Comparison of ENCODE assay signal across 1 cellular context in genomic region chr1:32539584-32540571, GRCh38.
A peak's percentile ranks its signal among the peaks of the same experiment; 100 is the strongest.
TF ChIP-seq lines count a peak whose summit lies in the region.

No MANE protein-coding gene starts in this region.

TF ChIP-seq in K562, 482 proteins besides CTCF, POLR2A, EP300 and RAD21 (continued from another document):
- TF ChIP-seq CXXC5 (CRISPR knock-in tag; IDR thresholded peaks at IDR 0.05) (peak; percentile 49; the same call in 1 of the 2 replicates), SIRT6 (IDR thresholded peaks at IDR 0.05; ENCODE audit: low read depth, low read length) (no peak), PHF8 (IDR thresholded peaks at IDR 0.05; ENCODE audit: borderline replicate concordance, low read length) (peak; percentile 27; the same call in 1 of the 2 replicates), ZFX (CRISPR knock-in tag; IDR thresholded peaks at IDR 0.05) (peak; percentile 35), PURB (CRISPR knock-in tag; IDR thresholded peaks at IDR 0.05; ENCODE audit: low read depth) (no peak), RFX5 (IDR thresholded peaks at IDR 0.05; ENCODE audit: low read depth, low read length) (no peak), RB1 (IDR thresholded peaks at IDR 0.05; ENCODE audit: low read depth) (0 out of 2 replicates have a peak, but pooled peaks have one; percentile 12), GTF2F1 (IDR thresholded peaks at IDR 0.05; ENCODE audit: low read depth, low read length) (no peak), ZBTB1 (CRISPR knock-in tag; IDR thresholded peaks at IDR 0.05; ENCODE audit: borderline replicate concordance, low read depth) (no peak), CTCFL (IDR thresholded peaks at IDR 0.05; ENCODE audit: borderline replicate concordance, insufficient read depth, low read depth, low read length, poor library complexity, severe bottlenecking) (peak; percentile 46), RBBP5 (IDR thresholded peaks at IDR 0.05; ENCODE audit: borderline replicate concordance, insufficient read depth, low read length, poor library complexity, severe bottlenecking) (peak; percentile 26), PTRF (tag; IDR thresholded peaks at IDR 0.05) (no peak), ELF2 (CRISPR knock-in tag; IDR thresholded peaks at IDR 0.05) (no peak), GABPB1 (CRISPR knock-in tag; IDR thresholded peaks at IDR 0.05) (no peak), ZNF449 (CRISPR knock-in tag; IDR thresholded peaks at IDR 0.05) (no peak), ZNF232 (CRISPR knock-in tag; IDR thresholded peaks at IDR 0.05) (no peak), CEBPB (tag; IDR thresholded peaks at IDR 0.05) (peak; percentile 59), MYC (IDR thresholded peaks at IDR 0.05; ENCODE audit: low read depth, low read length) (no peak), MYC (CRISPR knock-in tag; IDR thresholded peaks at IDR 0.05; ENCODE audit: borderline replicate concordance, low read depth) (no peak), CCNT2 (IDR thresholded peaks at IDR 0.05; ENCODE audit: borderline replicate concordance, extremely low read depth, insufficient read length, low read depth, low read length) (peak; percentile 34), ZNF639 (CRISPR knock-in tag; conservative IDR thresholded peaks at IDR 0.05 in 1 of 2, IDR thresholded peaks at IDR 0.05 in 1 of 2) (peak in 1 of 2 experiments; percentile 74; a peak in 1 of 4 replicates), ZNF511 (CRISPR knock-in tag; IDR thresholded peaks at IDR 0.05) (no peak), ZNF354B (CRISPR knock-in tag; IDR thresholded peaks at IDR 0.05) (no peak), ZNF696 (CRISPR knock-in tag; conservative IDR thresholded peaks at IDR 0.05) (no peak), VEZF1 (CRISPR knock-in tag; IDR thresholded peaks at IDR 0.05) (peak; percentile 59), ATF4 (CRISPR knock-in tag; IDR thresholded peaks at IDR 0.05) (no peak), FOXK1 (CRISPR knock-in tag; IDR thresholded peaks at IDR 0.05; ENCODE audit: borderline replicate concordance) (0 out of 2 replicates have a peak, but pooled peaks have one; percentile 43), MCM3 (IDR thresholded peaks at IDR 0.05) (no peak), MTA3 (IDR thresholded peaks at IDR 0.05; ENCODE audit: borderline replicate concordance) (no peak), RFX1 (IDR thresholded peaks at IDR 0.05) (no peak), ZNF3 (CRISPR knock-in tag; IDR thresholded peaks at IDR 0.05) (no peak), TRIM28 (IDR thresholded peaks at IDR 0.05) (no peak), CBX3 (IDR thresholded peaks at IDR 0.05; ENCODE audit: borderline replicate concordance in 1 of 2, low read length in 2 of 2) (no peak), ARHGAP35 (IDR thresholded peaks at IDR 0.05; ENCODE audit: partially characterized antibody) (no peak), ZNF436 (CRISPR knock-in tag; IDR thresholded peaks at IDR 0.05) (no peak), SMAD1 (IDR thresholded peaks at IDR 0.05; ENCODE audit: low read depth, low read length, partially characterized antibody) (no peak), ZBTB12 (CRISPR knock-in tag; IDR thresholded peaks at IDR 0.05) (no peak), ZNF24 (IDR thresholded peaks at IDR 0.05) (no peak), NR2C1 (IDR thresholded peaks at IDR 0.05) (no peak), NR2C1 (tag; IDR thresholded peaks at IDR 0.05) (no peak), PHB2 (IDR thresholded peaks at IDR 0.05; ENCODE audit: low read depth) (no peak), E2F6 (IDR thresholded peaks at IDR 0.05; ENCODE audit: borderline replicate concordance in 1 of 2, extremely low read depth in 1 of 2, insufficient read depth in 1 of 2, insufficient read length in 1 of 2, low read depth in 1 of 2, low read length in 1 of 2, poor library complexity in 1 of 2, severe bottlenecking in 1 of 2) (peak; percentile 58 to 96), ZBTB33 (CRISPR knock-in tag; IDR thresholded peaks at IDR 0.05) (peak; percentile 64), CEBPG (CRISPR knock-in tag; IDR thresholded peaks at IDR 0.05) (no peak), CEBPG (tag; conservative IDR thresholded peaks at IDR 0.05 in 1 of 2, IDR thresholded peaks at IDR 0.05 in 1 of 2) (peak in 1 of 2 experiments; percentile 42; a peak in 1 of 4 replicates), POLR2G (IDR thresholded peaks at IDR 0.05; ENCODE audit: low read depth, low read length) (peak; percentile 42; the same call in 1 of the 2 replicates), EZH2 (IDR thresholded peaks at IDR 0.05; ENCODE audit: borderline replicate concordance, low read depth, low read length) (peak; percentile 97; the same call in 1 of the 2 replicates), L3MBTL2 (IDR thresholded peaks at IDR 0.05) (no peak), SMAD4 (CRISPR knock-in tag; conservative IDR thresholded peaks at IDR 0.05) (peak; percentile 76; the same call in 1 of the 2 replicates), HDAC6 (IDR thresholded peaks at IDR 0.05; ENCODE audit: low read depth, low read length) (no peak), YY1 (IDR thresholded peaks at IDR 0.05; ENCODE audit: borderline replicate concordance in 1 of 3, control insufficient read depth in 1 of 3, extremely low read depth in 1 of 3, insufficient read depth in 3 of 3, insufficient read length in 1 of 3, insufficient replicate concordance in 2 of 3, low read depth in 1 of 3, low read length in 2 of 3) (peak in 2 of 3 experiments; percentile 67 to 81)
